10 cellular contexts compared by ENCODE assay signal in genomic region chr11:117816151-117816741, GRCh38. TPM values are rescaled to one million over a fixed set of nuclear protein-coding genes. Genes with fewer than 3 reads are reported as not detected.
DNase-seq lines count a peak whose midpoint lies in the region; ATAC-seq and TF ChIP-seq lines count a peak whose summit lies in the region.
"Had no signal": no experiment of that assay in that cellular context is flagged by ENCODE, and none has a peak within 500 bp of the region (broad histone marks: within the 10 kb centered on the region; RNA-seq: fewer than 3 reads in every experiment).

No MANE protein-coding gene starts in this region.

- ATAC-seq in T-cell (replicated peaks in 1 of 4): no peak
- ATAC-seq in GM19455 (IDR thresholded peaks at IDR 0.05; ENCODE audit: unreplicated experiment): no peak

- H3K9me3 Mint-ChIP-seq in T-helper 2 cell treated with Interferon-gamma antibody and Interleukin-4, amounts not matched to agents 5 μg/mL and 100 μg/mL, for 36 hours: no peaks in the 10 kb centered on the region
- H3K9me3 Mint-ChIP-seq in T-cell: no peaks in the 10 kb centered on the region

- H3K36me3 ChIP-seq in right atrium auricular region: no peaks in the 10 kb centered on the region
- no peaks in the 10 kb centered on the region for H3K36me3 ChIP-seq in suprapubic skin
- H3K36me3 ChIP-seq: ovary had no signal

- H3K36me3 Mint-ChIP-seq in T-helper 2 cell treated with Interferon-gamma antibody and Interleukin-4, amounts not matched to agents 5 μg/mL and 100 μg/mL, for 36 hours (ENCODE audit: low read depth): no peaks in the 10 kb centered on the region
- no peaks in the 10 kb centered on the region for H3K36me3 Mint-ChIP-seq in T-cell

- peak overlapping the region; percentile 55 to 76 for H3K27ac ChIP-seq in right atrium auricular region
- H3K27ac ChIP-seq in suprapubic skin: peak overlapping the region; percentile 38
- H3K27ac ChIP-seq: C4-2B, ovary had no signal

- POLR2A ChIA-PET in T-cell (lab: Charles Lee): interaction anchor here (0.7 to 1.5 kb wide), 2 partner anchors 11 to 776 kb away, joined by 4 to 5 read pairs; no protein-coding TSS in a partner anchor

- CTCF ChIA-PET in T-cell (lab: Charles Lee): interaction anchor here (0.6 to 5.0 kb wide), 16 partner anchors 8 to 1453 kb away, joined by 3 to 56 read pairs (median 6); no protein-coding TSS in a partner anchor

- H3K9me3 ChIP-seq in right atrium auricular region (no peaks in the 10 kb centered on the region), suprapubic skin (no peaks in the 10 kb centered on the region)
- H3K9me3 ChIP-seq: ovary had no signal

- 85% methylated on average over 4 of the region's 20 CpGs for WGBS in suprapubic skin

- H3K27me3 Mint-ChIP-seq in T-helper 2 cell treated with Interferon-gamma antibody and Interleukin-4, amounts not matched to agents 5 μg/mL and 100 μg/mL, for 36 hours (ENCODE audit: low read depth): no peaks in the 10 kb centered on the region
- no peaks in the 10 kb centered on the region for H3K27me3 Mint-ChIP-seq in T-cell

- no peaks in the 10 kb centered on the region for H3K27me3 ChIP-seq in right atrium auricular region
- H3K27me3 ChIP-seq in suprapubic skin: no peaks in the 10 kb centered on the region
- H3K27me3 ChIP-seq: ovary had no signal

- H3K4me1 Mint-ChIP-seq in T-helper 2 cell treated with Interferon-gamma antibody and Interleukin-4, amounts not matched to agents 5 μg/mL and 100 μg/mL, for 36 hours (ENCODE audit: low read depth): peaks cover 45% of the 10 kb centered on the region
- peaks cover 36 to 51% (median 45%) of the 10 kb centered on the region in 3 donors for H3K4me1 Mint-ChIP-seq in T-cell

- H3K4me1 ChIP-seq in right atrium auricular region: peaks cover 0 to 41% of the 10 kb centered on the region in 2 donors
- H3K4me1 ChIP-seq in suprapubic skin: peaks cover 36% of the 10 kb centered on the region

- no peak for TF ChIP-seq EP300 in suprapubic skin (IDR thresholded peaks at IDR 0.05)

- TF ChIP-seq POLR2A in suprapubic skin (IDR thresholded peaks at IDR 0.05): no peak

- TF ChIP-seq CTCF in right atrium auricular region (IDR thresholded peaks at IDR 0.05) (no peak), suprapubic skin (IDR thresholded peaks at IDR 0.05) (no peak)

- no peak for DNase-seq in T-helper 2 cell treated with Interferon-gamma antibody and Interleukin-4, amounts not matched to agents 5 μg/mL and 100 μg/mL, for 36 hours (ENCODE audit: low spot score)
- DNase-seq in T-helper 2 cell (no peak), T-cell (no peak), right atrium auricular region (ENCODE audit: low spot score) (peak; percentile 74), suprapubic skin (ENCODE audit: low spot score in 2 of 2) (no peak)
- no peak for DNase-seq in stimulated activated CD4-positive, alpha-beta T cell treated with anti-CD3 and anti-CD28 coated beads, Interleukin-4, amount 100 ng/mL, for 4 hours
- DNase-seq in activated CD8-positive, alpha-beta memory T cell treated with anti-CD3 and anti-CD28 coated beads, Interleukin-2, amount 50 U/mL, for 4 hours: no peak

- peak overlapping the region; percentile 94 for H3K27ac Mint-ChIP-seq in T-helper 2 cell treated with Interferon-gamma antibody and Interleukin-4, amounts not matched to agents 5 μg/mL and 100 μg/mL, for 36 hours
- peak overlapping the region; percentile 50 to 83 for H3K27ac Mint-ChIP-seq in T-cell

- peak overlapping the region; percentile 47 for H3K4me3 Mint-ChIP-seq in T-helper 2 cell treated with Interferon-gamma antibody and Interleukin-4, amounts not matched to agents 5 μg/mL and 100 μg/mL, for 36 hours
- H3K4me3 Mint-ChIP-seq in T-cell: peak overlapping the region; percentile 49 to 56 (median 53)

- H3K4me3 ChIP-seq in right atrium auricular region: no peak overlapping the region
- H3K4me3 ChIP-seq in suprapubic skin: no peak overlapping the region
- H3K4me3 ChIP-seq: ovary had no signal

RNA-seq across cellular contexts. Expression of gene FXYD2, which starts 8.3 kb away (rescaled TPM):
- total RNA-seq in T-cell: 10 to 100 TPM in 4 of 5 donors, 1 to 10 TPM in 1; 4.3 to 26.0 (median 14.7) TPM
- under 1 TPM; 0.59 to 0.78 TPM for total RNA-seq in right atrium auricular region
- total RNA-seq in suprapubic skin: not detected

RNA-seq across cellular contexts. Expression of gene DSCAML1, which starts 19.2 kb away (rescaled TPM):
- total RNA-seq in T-cell (1 to 10 TPM in 2 of 5 donors, under 1 TPM in 3; 0.15 to 2.4 (median 0.96) TPM), right atrium auricular region (1 to 10 TPM in 1 of 2 donors, under 1 TPM in 1; 0.67 to 1.3 TPM), suprapubic skin (under 1 TPM in 3 of 4 donors, not detected in 1; 0.11 to 0.24 (median 0.21) TPM)
